ENCODE assay signal across 33 cellular contexts in genomic region chr14:42992930-42993329, GRCh38.
"Had no signal": no experiment of that assay in that cellular context is flagged by ENCODE, and none has a peak within 500 bp of the region (broad histone marks: within the 10 kb centered on the region; RNA-seq: fewer than 3 reads in every experiment).

No MANE protein-coding gene starts in this region.

- H3K9me3 ChIP-seq: adrenal gland, body of pancreas, breast epithelium had no signal

- H3K4me1 ChIP-seq: adrenal gland, body of pancreas, breast epithelium had no signal

- H3K36me3 ChIP-seq: adrenal gland, brain microvascular endothelial cell, breast epithelium had no signal

- ATAC-seq: activated CD8-positive, alpha-beta T cell treated with anti-CD3 and anti-CD28 coated beads for 36 hours; activated naive CD4-positive, alpha-beta T cell treated with anti-CD3 and anti-CD28 coated beads, Interleukin-2, amount 50 U/mL, for 72 hours; activated T-cell treated with anti-CD3 and anti-CD28 coated beads, Interleukin-2, amount 50 U/mL, for 4 hours; activated T-cell treated with anti-CD3 and anti-CD28 coated beads, Interleukin-2, amount 50 U/mL, for 72 hours; activated T-helper 17 cell treated with anti-CD3 and anti-CD28 coated beads, Interleukin-2, amount 50 U/mL, for 72 hours; body of pancreas had no signal

- DNase-seq: activated B cell treated with CpG ODN at 0.5 μM for 24 hours; activated CD4-positive, alpha-beta memory T cell treated with anti-CD3 and anti-CD28 coated beads for 36 hours; activated CD4-positive, alpha-beta T cell treated with anti-CD3 and anti-CD28 coated beads for 4 hours; activated CD4-positive, alpha-beta T cell treated with anti-CD3 and anti-CD28 coated beads, Interleukin-2, amount 10 ng/mL, durations not matched to agents 24 days and 14 days; activated CD4-positive, alpha-beta T cell treated with anti-CD3 and anti-CD28 coated beads, Interleukin-2, amount 50 U/mL, for 1 hour; activated CD4-positive, alpha-beta T cell treated with anti-CD3 and anti-CD28 coated beads, Interleukin-2, amount 50 U/mL, for 4 hours; activated CD4-positive, CD25-positive, alpha-beta regulatory T cell treated with anti-CD3 and anti-CD28 coated beads, Interleukin-2, amount 50 U/mL, for 72 hours; activated CD8-positive, alpha-beta memory T cell treated with anti-CD3 and anti-CD28 coated beads, Interleukin-2, amount 50 U/mL, for 4 hours; activated CD8-positive, alpha-beta T cell treated with anti-CD3 and anti-CD28 coated beads for 36 hours; activated effector memory CD4-positive, alpha-beta T cell treated with anti-CD3 and anti-CD28 coated beads, Interleukin-2, amount 50 U/mL, for 16 hours; activated gamma-delta T cell treated with Interleukin-2 at 50 U/mL for 16 hours; activated naive CD4-positive, alpha-beta T cell; activated naive CD4-positive, alpha-beta T cell treated with anti-CD3 and anti-CD28 coated beads for 36 hours; activated naive CD4-positive, alpha-beta T cell treated with anti-CD3 and anti-CD28 coated beads, Interleukin-2, amount 50 U/mL, for 16 hours; activated naive CD8-positive, alpha-beta T cell treated with anti-CD3 and anti-CD28 coated beads for 36 hours; activated T-cell treated with anti-CD3 and anti-CD28 coated beads for 4 hours; activated T-cell treated with anti-CD3 and anti-CD28 coated beads, Interleukin-2, amount 50 U/mL, for 1 hour; activated T-cell treated with anti-CD3 and anti-CD28 coated beads, Interleukin-2, amount 50 U/mL, for 4 hours; activated T-cell treated with anti-CD3 and anti-CD28 coated beads, Interleukin-2, amount 50 U/mL, for 72 hours; adrenal gland; amniotic stem cell; aorta; body of pancreas; brain microvascular endothelial cell; central memory CD4-positive, alpha-beta T cell; T-helper 2 cell; T-helper 9 cell had no signal

- H3K27me3 ChIP-seq: adrenal gland, body of pancreas, brain microvascular endothelial cell, breast epithelium had no signal

- H3K4me3 ChIP-seq: adrenal gland, body of pancreas, breast epithelium had no signal

- FAIRE-seq: astrocyte, TTC549 had no signal

- H3K27ac ChIP-seq: adrenal gland, body of pancreas, brain microvascular endothelial cell, breast epithelium, VCaP had no signal
